2 cellular contexts compared by ENCODE assay signal in genomic region chr1:12175456-12175797, GRCh38.
TF ChIP-seq lines count a peak whose summit lies in the region.

No MANE protein-coding gene starts in this region.

TF ChIP-seq in liver, 16 proteins besides CTCF, POLR2A, EP300 and RAD21:
- peak in 1 of 2 donors; percentile 12 for TF ChIP-seq RXRA (IDR thresholded peaks at IDR 0.05)
- TF ChIP-seq SP1 (IDR thresholded peaks at IDR 0.05) = no peak

TF ChIP-seq in HepG2, 621 proteins besides CTCF, POLR2A, EP300 and RAD21:
- TF ChIP-seq ZNF691 (CRISPR knock-in tag; IDR thresholded peaks at IDR 0.05; ENCODE audit: borderline replicate concordance, low read depth) (no peak), TGIF2 (CRISPR knock-in tag; IDR thresholded peaks at IDR 0.05) (no peak), RBM39 (IDR thresholded peaks at IDR 0.05; ENCODE audit: low read depth, low read length, poor library complexity, severe bottlenecking) (no peak), ZNF317 (CRISPR knock-in tag; IDR thresholded peaks at IDR 0.05) (no peak), NRL (CRISPR knock-in tag; IDR thresholded peaks at IDR 0.05; ENCODE audit: borderline replicate concordance) (no peak), SATB2 (CRISPR knock-in tag; IDR thresholded peaks at IDR 0.05) (no peak), ZNF407 (CRISPR knock-in tag; IDR thresholded peaks at IDR 0.05; ENCODE audit: not compliant biosample characterization) (no peak), ZNF547 (CRISPR knock-in tag; IDR thresholded peaks at IDR 0.05) (no peak), JDP2 (CRISPR knock-in tag; IDR thresholded peaks at IDR 0.05; ENCODE audit: borderline replicate concordance) (no peak), ZNF776 (CRISPR knock-in tag; IDR thresholded peaks at IDR 0.05) (no peak), YEATS4 (CRISPR knock-in tag; IDR thresholded peaks at IDR 0.05; ENCODE audit: borderline replicate concordance) (no peak)
- TF ChIP-seq, protein P1, sequence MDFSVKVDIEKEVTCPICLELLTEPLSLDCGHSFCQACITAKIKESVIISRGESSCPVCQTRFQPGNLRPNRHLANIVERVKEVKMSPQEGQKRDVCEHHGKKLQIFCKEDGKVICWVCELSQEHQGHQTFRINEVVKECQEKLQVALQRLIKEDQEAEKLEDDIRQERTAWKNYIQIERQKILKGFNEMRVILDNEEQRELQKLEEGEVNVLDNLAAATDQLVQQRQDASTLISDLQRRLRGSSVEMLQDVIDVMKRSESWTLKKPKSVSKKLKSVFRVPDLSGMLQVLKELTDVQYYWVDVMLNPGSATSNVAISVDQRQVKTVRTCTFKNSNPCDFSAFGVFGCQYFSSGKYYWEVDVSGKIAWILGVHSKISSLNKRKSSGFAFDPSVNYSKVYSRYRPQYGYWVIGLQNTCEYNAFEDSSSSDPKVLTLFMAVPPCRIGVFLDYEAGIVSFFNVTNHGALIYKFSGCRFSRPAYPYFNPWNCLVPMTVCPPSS (IDR thresholded peaks at IDR 0.05) = no peak
